Comparison of ENCODE assay signal across 25 cellular contexts in the genomic region with DNA sequence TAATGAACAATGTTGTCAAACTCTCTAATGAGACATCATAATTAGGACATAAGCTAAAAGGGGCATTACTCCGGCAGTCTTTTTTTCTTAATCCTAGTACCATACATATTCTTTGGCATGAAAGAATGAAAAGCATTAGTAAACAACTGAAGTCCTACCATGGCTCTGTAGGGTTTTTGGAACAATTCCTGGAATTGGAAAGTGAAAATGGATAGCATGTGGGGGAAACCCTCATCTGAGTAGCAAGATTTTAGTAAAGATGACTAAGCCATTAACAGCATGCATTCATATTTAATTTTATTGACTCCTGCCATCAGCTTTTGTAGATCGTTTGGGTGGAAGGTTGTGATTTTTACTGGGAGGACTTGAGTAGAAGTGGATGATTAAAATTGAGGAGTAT.
"Had no signal": no experiment of that assay in that cellular context is flagged by ENCODE, and none has a peak within 500 bp of the region (broad histone marks: within the 10 kb centered on the region; RNA-seq: fewer than 3 reads in every experiment).

No MANE protein-coding gene starts in this region.

- H3K27ac ChIP-seq: esophagus muscularis mucosa, spleen, testis, upper lobe of left lung had no signal

- H3K4me3 ChIP-seq: esophagus muscularis mucosa, spleen, testis, upper lobe of left lung had no signal

- ATAC-seq: activated CD8-positive, alpha-beta T cell treated with anti-CD3 and anti-CD28 coated beads for 36 hours; activated T-helper 17 cell treated with anti-CD3 and anti-CD28 coated beads, Interleukin-2, amount 50 U/mL, for 72 hours; left lobe of liver; stimulated activated memory B cell treated with anti-CD40 and anti-IgM and Interleukin-4, amounts not matched to agents 10 μg/mL and 1 μg/mL and 100 μg/mL, for 72 hours had no signal

- DNase-seq: activated CD4-positive, alpha-beta T cell treated with anti-CD3 and anti-CD28 coated beads for 48 hours; activated CD4-positive, CD25-positive, alpha-beta regulatory T cell; activated CD8-positive, alpha-beta T cell treated with anti-CD3 and anti-CD28 coated beads for 36 hours; activated naive CD4-positive, alpha-beta T cell treated with Interleukin-2 at 50 U/mL for 16 hours; activated T-cell treated with anti-CD3 and anti-CD28 coated beads, Interleukin-2, amount 50 U/mL, for 1 hour; anterior cingulate cortex; cerebellar nuclear complex; effector CD8-positive, alpha-beta T cell; head of caudate nucleus; kidney; nephron progenitor cell; nucleus accumbens; posterior cingulate gyrus; retina; spleen; stimulated activated CD4-positive, alpha-beta T cell treated with anti-CD3 and anti-CD28 coated beads, Interleukin-4, amount 100 ng/mL, for 4 hours; T-helper 1 cell; T1000; testis; upper lobe of left lung had no signal

- H3K27me3 Mint-ChIP-seq: activated CD8-positive, alpha-beta T cell treated with anti-CD3 and anti-CD28 coated beads for 36 hours; dendritic cell treated with granulocyte-macrophage colony-stimulating factor and Interleukin-4, amounts not matched to agents 40 ng/mL and 50 ng/mL, for 4 days; stimulated activated memory B cell treated with anti-CD40 and anti-IgM and Interleukin-4, amounts not matched to agents 10 μg/mL and 1 μg/mL and 100 μg/mL, for 72 hours had no signal

- H3K4me1 Mint-ChIP-seq: activated T-helper 17 cell treated with anti-CD3 and anti-CD28 coated beads, Interleukin-2, amount 50 U/mL, for 72 hours; stimulated activated memory B cell treated with anti-CD40 and anti-IgM and Interleukin-4, amounts not matched to agents 10 μg/mL and 1 μg/mL and 100 μg/mL, for 72 hours had no signal

- H3K36me3 ChIP-seq: esophagus muscularis mucosa, spleen, upper lobe of left lung had no signal

- H3K4me3 Mint-ChIP-seq: activated CD8-positive, alpha-beta T cell treated with anti-CD3 and anti-CD28 coated beads for 36 hours; activated T-helper 17 cell treated with anti-CD3 and anti-CD28 coated beads, Interleukin-2, amount 50 U/mL, for 72 hours; dendritic cell treated with granulocyte-macrophage colony-stimulating factor and Interleukin-4, amounts not matched to agents 40 ng/mL and 50 ng/mL, for 4 days; nephron progenitor cell; stimulated activated memory B cell treated with anti-CD40 and anti-IgM and Interleukin-4, amounts not matched to agents 10 μg/mL and 1 μg/mL and 100 μg/mL, for 72 hours had no signal

- H3K27me3 ChIP-seq: esophagus muscularis mucosa, spleen, testis, upper lobe of left lung had no signal

- H3K9me3 Mint-ChIP-seq: activated CD8-positive, alpha-beta T cell treated with anti-CD3 and anti-CD28 coated beads for 36 hours; activated T-helper 17 cell treated with anti-CD3 and anti-CD28 coated beads, Interleukin-2, amount 50 U/mL, for 72 hours; dendritic cell treated with granulocyte-macrophage colony-stimulating factor and Interleukin-4, amounts not matched to agents 40 ng/mL and 50 ng/mL, for 4 days; stimulated activated memory B cell treated with anti-CD40 and anti-IgM and Interleukin-4, amounts not matched to agents 10 μg/mL and 1 μg/mL and 100 μg/mL, for 72 hours had no signal

- H3K4me1 ChIP-seq: spleen, testis, upper lobe of left lung had no signal

- H3K9me3 ChIP-seq: esophagus muscularis mucosa, spleen, testis, upper lobe of left lung had no signal

- H3K27ac Mint-ChIP-seq: activated CD8-positive, alpha-beta T cell treated with anti-CD3 and anti-CD28 coated beads for 36 hours; activated T-helper 17 cell treated with anti-CD3 and anti-CD28 coated beads, Interleukin-2, amount 50 U/mL, for 72 hours; dendritic cell treated with granulocyte-macrophage colony-stimulating factor and Interleukin-4, amounts not matched to agents 40 ng/mL and 50 ng/mL, for 4 days; nephron progenitor cell; stimulated activated memory B cell treated with anti-CD40 and anti-IgM and Interleukin-4, amounts not matched to agents 10 μg/mL and 1 μg/mL and 100 μg/mL, for 72 hours had no signal

- H3K36me3 Mint-ChIP-seq: stimulated activated memory B cell treated with anti-CD40 and anti-IgM and Interleukin-4, amounts not matched to agents 10 μg/mL and 1 μg/mL and 100 μg/mL, for 72 hours had no signal
